Comparison of ENCODE assay signal across 8 cellular contexts in the genomic region with DNA sequence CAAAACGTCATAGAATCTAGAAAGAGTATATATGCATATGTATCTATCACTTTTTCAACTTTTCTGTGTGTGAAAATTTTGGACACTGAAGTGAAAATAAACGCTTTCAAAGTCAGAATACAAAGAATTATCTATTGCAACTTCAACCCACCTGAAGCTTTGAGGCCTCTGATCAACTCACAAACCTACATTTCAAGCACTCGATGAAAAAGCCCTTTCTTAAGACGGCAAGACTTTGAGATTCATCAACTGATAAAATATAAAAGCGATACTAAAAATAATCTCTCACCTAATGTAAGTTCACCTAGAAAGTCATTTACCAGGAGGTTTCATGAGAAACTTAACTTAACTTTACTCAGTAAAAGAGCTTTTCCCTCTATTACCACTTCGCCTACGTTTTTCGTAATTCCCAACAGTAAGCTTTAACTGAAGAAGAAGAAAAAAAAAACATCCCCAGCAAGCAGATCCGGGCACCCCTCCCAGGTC. TPM values are rescaled to one million over a fixed set of nuclear protein-coding genes. Genes with fewer than 3 reads are reported as not detected.
DNase-seq lines count a peak whose midpoint lies in the region; ATAC-seq and TF ChIP-seq lines count a peak whose summit lies in the region.

No MANE protein-coding gene starts in this region.

- H3K27me3 Mint-ChIP-seq in CD4-positive, alpha-beta T cell, result no peaks in the 10 kb centered on the region

- POLR2A ChIA-PET in CD4-positive, alpha-beta T cell (lab: Charles Lee), result interaction anchor here (0.6 to 2.8 kb wide), 17 partner anchors 9 to 641 kb away, joined by 3 to 18 read pairs (median 5); partner anchors contain the start of genes C5orf22, DROSHA, MTMR12 and SUB1

- H3K9ac ChIP-seq in mucosa of rectum (ENCODE audit: low read depth in 1 of 2, low read length in 2 of 2), result peak overlapping the region; percentile 89 to 97

- H3K36me3 Mint-ChIP-seq in CD4-positive, alpha-beta T cell (ENCODE audit: low read depth), result peaks cover 55% of the 10 kb centered on the region

- H3K27ac Mint-ChIP-seq in CD4-positive, alpha-beta T cell, result peak overlapping the region; percentile 95

- H3K4me3 ChIP-seq in LNCaP clone FGC (ENCODE audit: low read depth, low read length), result peak overlapping the region; percentile 96
- H3K4me3 ChIP-seq in mucosa of rectum (ENCODE audit: low read length in 2 of 2), result peak overlapping the region; percentile 93 to 97

- no peak for TF ChIP-seq CTCF in CD4-positive, alpha-beta T cell (IDR thresholded peaks at IDR 0.05)
- no peak for TF ChIP-seq CTCF in LNCaP clone FGC (IDR thresholded peaks at IDR 0.05; ENCODE audit: control insufficient read depth, extremely low read depth, insufficient read depth)

- H3K36me3 ChIP-seq in mucosa of rectum (ENCODE audit: control insufficient read depth in 2 of 2, insufficient read depth in 2 of 2, low read length in 2 of 2), result peaks cover 15 to 23% of the 10 kb centered on the region in 2 donors

- H3K27ac ChIP-seq in CD4-positive, alpha-beta T cell (ENCODE audit: low read depth, low read length), result peak overlapping the region; percentile 30
- peak overlapping the region; percentile 99 to 100 for H3K27ac ChIP-seq in mucosa of rectum (ENCODE audit: low read depth in 2 of 2, low read length in 2 of 2)

- no peak for DNase-seq in CD4-positive, alpha-beta T cell
- DNase-seq in LNCaP clone FGC (ENCODE audit: low read depth) (no peak), cerebellum (ENCODE audit: low spot score) (peak; percentile 28), HPDE6-E6E7 (ENCODE audit: extremely low spot score) (no peak), NCI-H1417 (lab: John Stamatoyannopoulos, UW) (no peak), NCI-H1417 treated with DMSO at 0.1 percent for 48 hours (lab: John Stamatoyannopoulos, UW) (no peak), activated gamma-delta T cell (lab: John Stamatoyannopoulos, UW) (no peak)

- H3K9me3 Mint-ChIP-seq in CD4-positive, alpha-beta T cell, result no peaks in the 10 kb centered on the region

- CTCF ChIA-PET in CD4-positive, alpha-beta T cell (lab: Charles Lee), result interaction anchor here (1.2 to 1.6 kb wide), 3 partner anchors 16 to 417 kb away, joined by 3 to 4 read pairs (median 3); no protein-coding TSS in a partner anchor

- H3K27me3 ChIP-seq in CD4-positive, alpha-beta T cell (ENCODE audit: control insufficient read depth, insufficient read depth, low read length), result no peaks in the 10 kb centered on the region
- no peaks in the 10 kb centered on the region for H3K27me3 ChIP-seq in mucosa of rectum (ENCODE audit: control insufficient read depth in 2 of 2, insufficient read depth in 2 of 2, low read length in 2 of 2)

- no peaks in the 10 kb centered on the region for H3K9me3 ChIP-seq in CD4-positive, alpha-beta T cell (ENCODE audit: control insufficient read depth, low read length)
- no peaks in the 10 kb centered on the region for H3K9me3 ChIP-seq in mucosa of rectum (ENCODE audit: control insufficient read depth in 2 of 2, low read length in 2 of 2)

- peak overlapping the region; percentile 99 for H3K4me3 Mint-ChIP-seq in CD4-positive, alpha-beta T cell

- no peak for ATAC-seq in CD4-positive, alpha-beta T cell (ENCODE audit: poor library complexity)

- H3K4me1 Mint-ChIP-seq in CD4-positive, alpha-beta T cell (ENCODE audit: low read depth), result peaks cover 52% of the 10 kb centered on the region

- peaks cover 2 to 8% of the 10 kb centered on the region in 2 donors for H3K4me1 ChIP-seq in mucosa of rectum (ENCODE audit: control insufficient read depth in 2 of 2, insufficient read depth in 2 of 2, low read length in 2 of 2)

- intact Hi-C loops in CD4-positive, alpha-beta T cell (cut with DNase I, micrococcal nuclease), result loop anchor here (5.0 to 10.0 kb wide), 7 partner anchors 36 to 1834 kb away; partner anchors contain the start of genes SUB1 (in 2 of the 2), AMACR (in 1 of the 2), C5orf22 (in 1 of the 2) and DROSHA (in 1 of the 2)

RNA-seq across cellular contexts. Expression of gene GOLPH3, which starts 1.2 kb away (rescaled TPM):
- total RNA-seq in CD4-positive, alpha-beta T cell, result 10 to 100 TPM; 52.0 to 55.4 TPM
- 45.9 TPM for total RNA-seq in cerebellum
